1 cellular context compared by ENCODE assay signal in the genomic region with DNA sequence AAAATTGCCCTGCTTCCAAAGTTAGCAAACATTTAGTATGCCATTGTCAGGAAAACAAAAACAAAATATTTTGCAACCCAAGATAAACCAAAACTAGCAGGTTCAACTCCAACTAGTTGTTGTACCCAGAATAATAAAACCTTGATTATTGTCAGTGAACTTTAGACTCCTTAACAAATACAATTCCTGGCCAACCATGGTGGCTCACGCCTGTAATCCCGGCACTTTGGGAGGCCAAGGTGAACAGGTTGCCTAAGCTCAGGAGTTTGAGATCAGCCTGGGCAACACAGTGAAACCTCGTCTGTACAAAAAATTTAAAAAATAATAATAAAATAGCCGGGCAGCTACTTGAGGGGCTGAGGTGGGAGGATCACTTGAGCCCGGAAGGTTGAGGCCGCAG.
TF ChIP-seq lines count a peak whose summit lies in the region.

No MANE protein-coding gene starts in this region.

TF ChIP-seq in HepG2, 621 proteins besides CTCF, POLR2A, EP300 and RAD21 (continued from another document):
- TF ChIP-seq ZFP37 (CRISPR knock-in tag; IDR thresholded peaks at IDR 0.05; ENCODE audit: borderline replicate concordance) (no peak), RORA (CRISPR knock-in tag; IDR thresholded peaks at IDR 0.05) (no peak), ZMYM2 (CRISPR knock-in tag; IDR thresholded peaks at IDR 0.05) (0 out of 2 replicates have a peak, but pooled peaks have one; percentile 38), NCOR1 (IDR thresholded peaks at IDR 0.05; ENCODE audit: borderline replicate concordance, low read length) (0 out of 2 replicates have a peak, but pooled peaks have one; percentile 27), MATR3 (CRISPR knock-in tag; IDR thresholded peaks at IDR 0.05) (no peak), ZNF746 (CRISPR knock-in tag; IDR thresholded peaks at IDR 0.05) (no peak), PRMT3 (CRISPR knock-in tag; IDR thresholded peaks at IDR 0.05; ENCODE audit: borderline replicate concordance, low read depth) (no peak), ESRRA (CRISPR knock-in tag; IDR thresholded peaks at IDR 0.05; ENCODE audit: low read depth) (no peak), ZNF460 (CRISPR knock-in tag; IDR thresholded peaks at IDR 0.05; ENCODE audit: borderline replicate concordance) (peak; percentile 82; the same call in 1 of the 2 replicates), ZNF549 (CRISPR knock-in tag; IDR thresholded peaks at IDR 0.05) (no peak), ZNF10 (CRISPR knock-in tag; IDR thresholded peaks at IDR 0.05; ENCODE audit: borderline replicate concordance, low read depth) (no peak), HDAC2 (CRISPR knock-in tag; IDR thresholded peaks at IDR 0.05) (no peak), NFKBIZ (CRISPR knock-in tag; IDR thresholded peaks at IDR 0.05) (no peak), SOX13 (IDR thresholded peaks at IDR 0.05) (no peak), SOX13 (CRISPR knock-in tag; conservative IDR thresholded peaks at IDR 0.05 in 1 of 2, IDR thresholded peaks at IDR 0.05 in 1 of 2) (no peak), REPIN1 (CRISPR knock-in tag; IDR thresholded peaks at IDR 0.05; ENCODE audit: borderline replicate concordance, low read depth) (no peak), ZNF879 (CRISPR knock-in tag; IDR thresholded peaks at IDR 0.05) (no peak), ASH2L (IDR thresholded peaks at IDR 0.05; ENCODE audit: insufficient read length, low read depth, low read length) (peak; percentile 26), HNF4G (IDR thresholded peaks at IDR 0.05; ENCODE audit: borderline replicate concordance, low read depth, low read length) (peak; percentile 47; the same call in 1 of the 2 replicates), HNF4G (CRISPR knock-in tag; IDR thresholded peaks at IDR 0.05; ENCODE audit: borderline replicate concordance, low read depth) (no peak), RFX5 (IDR thresholded peaks at IDR 0.05; ENCODE audit: low read depth, low read length) (no peak), ONECUT2 (CRISPR knock-in tag; IDR thresholded peaks at IDR 0.05) (no peak)
- TF ChIP-seq, protein P1, sequence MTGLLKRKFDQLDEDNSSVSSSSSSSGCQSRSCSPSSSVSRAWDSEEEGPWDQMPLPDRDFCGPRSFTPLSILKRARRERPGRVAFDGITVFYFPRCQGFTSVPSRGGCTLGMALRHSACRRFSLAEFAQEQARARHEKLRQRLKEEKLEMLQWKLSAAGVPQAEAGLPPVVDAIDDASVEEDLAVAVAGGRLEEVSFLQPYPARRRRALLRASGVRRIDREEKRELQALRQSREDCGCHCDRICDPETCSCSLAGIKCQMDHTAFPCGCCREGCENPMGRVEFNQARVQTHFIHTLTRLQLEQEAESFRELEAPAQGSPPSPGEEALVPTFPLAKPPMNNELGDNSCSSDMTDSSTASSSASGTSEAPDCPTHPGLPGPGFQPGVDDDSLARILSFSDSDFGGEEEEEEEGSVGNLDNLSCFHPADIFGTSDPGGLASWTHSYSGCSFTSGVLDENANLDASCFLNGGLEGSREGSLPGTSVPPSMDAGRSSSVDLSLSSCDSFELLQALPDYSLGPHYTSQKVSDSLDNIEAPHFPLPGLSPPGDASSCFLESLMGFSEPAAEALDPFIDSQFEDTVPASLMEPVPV (CRISPR knock-in tag; IDR thresholded peaks at IDR 0.05) = no peak
- TF ChIP-seq, protein P2, sequence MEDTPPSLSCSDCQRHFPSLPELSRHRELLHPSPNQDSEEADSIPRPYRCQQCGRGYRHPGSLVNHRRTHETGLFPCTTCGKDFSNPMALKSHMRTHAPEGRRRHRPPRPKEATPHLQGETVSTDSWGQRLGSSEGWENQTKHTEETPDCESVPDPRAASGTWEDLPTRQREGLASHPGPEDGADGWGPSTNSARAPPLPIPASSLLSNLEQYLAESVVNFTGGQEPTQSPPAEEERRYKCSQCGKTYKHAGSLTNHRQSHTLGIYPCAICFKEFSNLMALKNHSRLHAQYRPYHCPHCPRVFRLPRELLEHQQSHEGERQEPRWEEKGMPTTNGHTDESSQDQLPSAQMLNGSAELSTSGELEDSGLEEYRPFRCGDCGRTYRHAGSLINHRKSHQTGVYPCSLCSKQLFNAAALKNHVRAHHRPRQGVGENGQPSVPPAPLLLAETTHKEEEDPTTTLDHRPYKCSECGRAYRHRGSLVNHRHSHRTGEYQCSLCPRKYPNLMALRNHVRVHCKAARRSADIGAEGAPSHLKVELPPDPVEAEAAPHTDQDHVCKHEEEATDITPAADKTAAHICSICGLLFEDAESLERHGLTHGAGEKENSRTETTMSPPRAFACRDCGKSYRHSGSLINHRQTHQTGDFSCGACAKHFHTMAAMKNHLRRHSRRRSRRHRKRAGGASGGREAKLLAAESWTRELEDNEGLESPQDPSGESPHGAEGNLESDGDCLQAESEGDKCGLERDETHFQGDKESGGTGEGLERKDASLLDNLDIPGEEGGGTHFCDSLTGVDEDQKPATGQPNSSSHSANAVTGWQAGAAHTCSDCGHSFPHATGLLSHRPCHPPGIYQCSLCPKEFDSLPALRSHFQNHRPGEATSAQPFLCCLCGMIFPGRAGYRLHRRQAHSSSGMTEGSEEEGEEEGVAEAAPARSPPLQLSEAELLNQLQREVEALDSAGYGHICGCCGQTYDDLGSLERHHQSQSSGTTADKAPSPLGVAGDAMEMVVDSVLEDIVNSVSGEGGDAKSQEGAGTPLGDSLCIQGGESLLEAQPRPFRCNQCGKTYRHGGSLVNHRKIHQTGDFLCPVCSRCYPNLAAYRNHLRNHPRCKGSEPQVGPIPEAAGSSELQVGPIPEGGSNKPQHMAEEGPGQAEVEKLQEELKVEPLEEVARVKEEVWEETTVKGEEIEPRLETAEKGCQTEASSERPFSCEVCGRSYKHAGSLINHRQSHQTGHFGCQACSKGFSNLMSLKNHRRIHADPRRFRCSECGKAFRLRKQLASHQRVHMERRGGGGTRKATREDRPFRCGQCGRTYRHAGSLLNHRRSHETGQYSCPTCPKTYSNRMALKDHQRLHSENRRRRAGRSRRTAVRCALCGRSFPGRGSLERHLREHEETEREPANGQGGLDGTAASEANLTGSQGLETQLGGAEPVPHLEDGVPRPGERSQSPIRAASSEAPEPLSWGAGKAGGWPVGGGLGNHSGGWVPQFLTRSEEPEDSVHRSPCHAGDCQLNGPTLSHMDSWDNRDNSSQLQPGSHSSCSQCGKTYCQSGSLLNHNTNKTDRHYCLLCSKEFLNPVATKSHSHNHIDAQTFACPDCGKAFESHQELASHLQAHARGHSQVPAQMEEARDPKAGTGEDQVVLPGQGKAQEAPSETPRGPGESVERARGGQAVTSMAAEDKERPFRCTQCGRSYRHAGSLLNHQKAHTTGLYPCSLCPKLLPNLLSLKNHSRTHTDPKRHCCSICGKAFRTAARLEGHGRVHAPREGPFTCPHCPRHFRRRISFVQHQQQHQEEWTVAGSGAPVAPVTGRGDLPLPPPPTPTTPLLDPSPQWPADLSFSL (CRISPR knock-in tag; IDR thresholded peaks at IDR 0.05) = no peak
- TF ChIP-seq, protein P3, sequence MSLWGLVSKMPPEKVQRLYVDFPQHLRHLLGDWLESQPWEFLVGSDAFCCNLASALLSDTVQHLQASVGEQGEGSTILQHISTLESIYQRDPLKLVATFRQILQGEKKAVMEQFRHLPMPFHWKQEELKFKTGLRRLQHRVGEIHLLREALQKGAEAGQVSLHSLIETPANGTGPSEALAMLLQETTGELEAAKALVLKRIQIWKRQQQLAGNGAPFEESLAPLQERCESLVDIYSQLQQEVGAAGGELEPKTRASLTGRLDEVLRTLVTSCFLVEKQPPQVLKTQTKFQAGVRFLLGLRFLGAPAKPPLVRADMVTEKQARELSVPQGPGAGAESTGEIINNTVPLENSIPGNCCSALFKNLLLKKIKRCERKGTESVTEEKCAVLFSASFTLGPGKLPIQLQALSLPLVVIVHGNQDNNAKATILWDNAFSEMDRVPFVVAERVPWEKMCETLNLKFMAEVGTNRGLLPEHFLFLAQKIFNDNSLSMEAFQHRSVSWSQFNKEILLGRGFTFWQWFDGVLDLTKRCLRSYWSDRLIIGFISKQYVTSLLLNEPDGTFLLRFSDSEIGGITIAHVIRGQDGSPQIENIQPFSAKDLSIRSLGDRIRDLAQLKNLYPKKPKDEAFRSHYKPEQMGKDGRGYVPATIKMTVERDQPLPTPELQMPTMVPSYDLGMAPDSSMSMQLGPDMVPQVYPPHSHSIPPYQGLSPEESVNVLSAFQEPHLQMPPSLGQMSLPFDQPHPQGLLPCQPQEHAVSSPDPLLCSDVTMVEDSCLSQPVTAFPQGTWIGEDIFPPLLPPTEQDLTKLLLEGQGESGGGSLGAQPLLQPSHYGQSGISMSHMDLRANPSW (CRISPR knock-in tag; IDR thresholded peaks at IDR 0.05; ENCODE audit: borderline replicate concordance) = no peak
- TF ChIP-seq, protein P4, sequence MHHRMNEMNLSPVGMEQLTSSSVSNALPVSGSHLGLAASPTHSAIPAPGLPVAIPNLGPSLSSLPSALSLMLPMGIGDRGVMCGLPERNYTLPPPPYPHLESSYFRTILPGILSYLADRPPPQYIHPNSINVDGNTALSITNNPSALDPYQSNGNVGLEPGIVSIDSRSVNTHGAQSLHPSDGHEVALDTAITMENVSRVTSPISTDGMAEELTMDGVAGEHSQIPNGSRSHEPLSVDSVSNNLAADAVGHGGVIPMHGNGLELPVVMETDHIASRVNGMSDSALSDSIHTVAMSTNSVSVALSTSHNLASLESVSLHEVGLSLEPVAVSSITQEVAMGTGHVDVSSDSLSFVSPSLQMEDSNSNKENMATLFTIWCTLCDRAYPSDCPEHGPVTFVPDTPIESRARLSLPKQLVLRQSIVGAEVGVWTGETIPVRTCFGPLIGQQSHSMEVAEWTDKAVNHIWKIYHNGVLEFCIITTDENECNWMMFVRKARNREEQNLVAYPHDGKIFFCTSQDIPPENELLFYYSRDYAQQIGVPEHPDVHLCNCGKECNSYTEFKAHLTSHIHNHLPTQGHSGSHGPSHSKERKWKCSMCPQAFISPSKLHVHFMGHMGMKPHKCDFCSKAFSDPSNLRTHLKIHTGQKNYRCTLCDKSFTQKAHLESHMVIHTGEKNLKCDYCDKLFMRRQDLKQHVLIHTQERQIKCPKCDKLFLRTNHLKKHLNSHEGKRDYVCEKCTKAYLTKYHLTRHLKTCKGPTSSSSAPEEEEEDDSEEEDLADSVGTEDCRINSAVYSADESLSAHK (CRISPR knock-in tag; IDR thresholded peaks at IDR 0.05; ENCODE audit: borderline replicate concordance) = no peak
- TF ChIP-seq, protein P5, sequence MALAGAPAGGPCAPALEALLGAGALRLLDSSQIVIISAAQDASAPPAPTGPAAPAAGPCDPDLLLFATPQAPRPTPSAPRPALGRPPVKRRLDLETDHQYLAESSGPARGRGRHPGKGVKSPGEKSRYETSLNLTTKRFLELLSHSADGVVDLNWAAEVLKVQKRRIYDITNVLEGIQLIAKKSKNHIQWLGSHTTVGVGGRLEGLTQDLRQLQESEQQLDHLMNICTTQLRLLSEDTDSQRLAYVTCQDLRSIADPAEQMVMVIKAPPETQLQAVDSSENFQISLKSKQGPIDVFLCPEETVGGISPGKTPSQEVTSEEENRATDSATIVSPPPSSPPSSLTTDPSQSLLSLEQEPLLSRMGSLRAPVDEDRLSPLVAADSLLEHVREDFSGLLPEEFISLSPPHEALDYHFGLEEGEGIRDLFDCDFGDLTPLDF (CRISPR knock-in tag; IDR thresholded peaks at IDR 0.05) = no peak
- TF ChIP-seq, protein P6, sequence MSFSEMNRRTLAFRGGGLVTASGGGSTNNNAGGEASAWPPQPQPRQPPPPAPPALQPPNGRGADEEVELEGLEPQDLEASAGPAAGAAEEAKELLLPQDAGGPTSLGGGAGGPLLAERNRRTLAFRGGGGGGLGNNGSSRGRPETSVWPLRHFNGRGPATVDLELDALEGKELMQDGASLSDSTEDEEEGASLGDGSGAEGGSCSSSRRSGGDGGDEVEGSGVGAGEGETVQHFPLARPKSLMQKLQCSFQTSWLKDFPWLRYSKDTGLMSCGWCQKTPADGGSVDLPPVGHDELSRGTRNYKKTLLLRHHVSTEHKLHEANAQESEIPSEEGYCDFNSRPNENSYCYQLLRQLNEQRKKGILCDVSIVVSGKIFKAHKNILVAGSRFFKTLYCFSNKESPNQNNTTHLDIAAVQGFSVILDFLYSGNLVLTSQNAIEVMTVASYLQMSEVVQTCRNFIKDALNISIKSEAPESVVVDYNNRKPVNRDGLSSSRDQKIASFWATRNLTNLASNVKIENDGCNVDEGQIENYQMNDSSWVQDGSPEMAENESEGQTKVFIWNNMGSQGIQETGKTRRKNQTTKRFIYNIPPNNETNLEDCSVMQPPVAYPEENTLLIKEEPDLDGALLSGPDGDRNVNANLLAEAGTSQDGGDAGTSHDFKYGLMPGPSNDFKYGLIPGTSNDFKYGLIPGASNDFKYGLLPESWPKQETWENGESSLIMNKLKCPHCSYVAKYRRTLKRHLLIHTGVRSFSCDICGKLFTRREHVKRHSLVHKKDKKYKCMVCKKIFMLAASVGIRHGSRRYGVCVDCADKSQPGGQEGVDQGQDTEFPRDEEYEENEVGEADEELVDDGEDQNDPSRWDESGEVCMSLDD (CRISPR knock-in tag; IDR thresholded peaks at IDR 0.05; ENCODE audit: borderline replicate concordance) = no peak
- TF ChIP-seq, protein P7, sequence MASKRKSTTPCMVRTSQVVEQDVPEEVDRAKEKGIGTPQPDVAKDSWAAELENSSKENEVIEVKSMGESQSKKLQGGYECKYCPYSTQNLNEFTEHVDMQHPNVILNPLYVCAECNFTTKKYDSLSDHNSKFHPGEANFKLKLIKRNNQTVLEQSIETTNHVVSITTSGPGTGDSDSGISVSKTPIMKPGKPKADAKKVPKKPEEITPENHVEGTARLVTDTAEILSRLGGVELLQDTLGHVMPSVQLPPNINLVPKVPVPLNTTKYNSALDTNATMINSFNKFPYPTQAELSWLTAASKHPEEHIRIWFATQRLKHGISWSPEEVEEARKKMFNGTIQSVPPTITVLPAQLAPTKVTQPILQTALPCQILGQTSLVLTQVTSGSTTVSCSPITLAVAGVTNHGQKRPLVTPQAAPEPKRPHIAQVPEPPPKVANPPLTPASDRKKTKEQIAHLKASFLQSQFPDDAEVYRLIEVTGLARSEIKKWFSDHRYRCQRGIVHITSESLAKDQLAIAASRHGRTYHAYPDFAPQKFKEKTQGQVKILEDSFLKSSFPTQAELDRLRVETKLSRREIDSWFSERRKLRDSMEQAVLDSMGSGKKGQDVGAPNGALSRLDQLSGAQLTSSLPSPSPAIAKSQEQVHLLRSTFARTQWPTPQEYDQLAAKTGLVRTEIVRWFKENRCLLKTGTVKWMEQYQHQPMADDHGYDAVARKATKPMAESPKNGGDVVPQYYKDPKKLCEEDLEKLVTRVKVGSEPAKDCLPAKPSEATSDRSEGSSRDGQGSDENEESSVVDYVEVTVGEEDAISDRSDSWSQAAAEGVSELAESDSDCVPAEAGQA (IDR thresholded peaks at IDR 0.05; ENCODE audit: low read depth) = no peak
- TF ChIP-seq, protein P7 (CRISPR knock-in tag; IDR thresholded peaks at IDR 0.05; ENCODE audit: borderline replicate concordance) = no peak
